20 cellular contexts compared by ENCODE assay signal in the genomic region with DNA sequence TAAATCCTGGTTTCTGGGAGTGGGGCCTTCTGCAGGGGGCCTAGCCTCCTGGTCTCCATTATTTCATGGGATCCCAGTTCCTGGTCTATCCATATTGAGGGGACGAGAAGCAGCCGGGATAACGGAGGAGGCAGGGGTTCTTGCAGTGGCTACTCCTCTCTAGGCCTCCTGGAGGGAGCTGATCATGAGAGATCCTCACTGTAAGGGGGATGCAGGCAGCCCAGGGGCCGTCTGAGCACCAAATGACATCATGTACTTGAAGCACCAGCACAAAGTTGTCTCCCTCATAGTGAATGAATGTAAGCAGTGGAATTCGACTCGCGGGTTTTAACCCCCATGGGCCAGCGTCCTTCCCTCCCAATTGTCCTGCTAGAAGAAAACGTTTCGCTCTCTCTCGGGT. TPM values are rescaled to one million over a fixed set of nuclear protein-coding genes. Genes with fewer than 3 reads are reported as not detected.
A peak's percentile ranks its signal among the peaks of the same experiment; 100 is the strongest.
DNase-seq lines count a peak whose midpoint lies in the region; ATAC-seq, FAIRE-seq and TF ChIP-seq lines count a peak whose summit lies in the region.
"Had no signal": no experiment of that assay in that cellular context is flagged by ENCODE, and none has a peak within 500 bp of the region (broad histone marks: within the 10 kb centered on the region; RNA-seq: fewer than 3 reads in every experiment).

No MANE protein-coding gene starts in this region.

- H3K36me3 Mint-ChIP-seq in T-helper 1 cell treated with Interleukin-12 subunit alpha and Interleukin-12 subunit beta and Interleukin-4 antibody, amounts not matched to agents 30 μg/mL and 1 μg/mL, for 36 hours (ENCODE audit: low read depth) = no peaks in the 10 kb centered on the region
- no peaks in the 10 kb centered on the region for H3K36me3 Mint-ChIP-seq in activated naive CD8-positive, alpha-beta T cell treated with anti-CD3 and anti-CD28 coated beads, Interleukin-2, amount 50 U/mL, for 24 hours (ENCODE audit: low read depth)
- peaks cover 0 to 7% of the 10 kb centered on the region in 2 donors for H3K36me3 Mint-ChIP-seq in naive B cell

- no peaks in the 10 kb centered on the region for H3K36me3 ChIP-seq in ES-I3 (ENCODE audit: insufficient read depth, low read length)
- H3K36me3 ChIP-seq: stomach had no signal

- H3K9me3 Mint-ChIP-seq in T-helper 1 cell treated with Interleukin-12 subunit alpha and Interleukin-12 subunit beta and Interleukin-4 antibody, amounts not matched to agents 30 μg/mL and 1 μg/mL, for 36 hours = no peaks in the 10 kb centered on the region
- no peaks in the 10 kb centered on the region for H3K9me3 Mint-ChIP-seq in activated naive CD8-positive, alpha-beta T cell treated with anti-CD3 and anti-CD28 coated beads, Interleukin-2, amount 50 U/mL, for 24 hours
- H3K9me3 Mint-ChIP-seq in naive B cell = peaks cover 0 to 8% (median 0%) of the 10 kb centered on the region in 7 donors

- peaks cover 60% of the 10 kb centered on the region for H3K27me3 Mint-ChIP-seq in T-helper 1 cell treated with Interleukin-12 subunit alpha and Interleukin-12 subunit beta and Interleukin-4 antibody, amounts not matched to agents 30 μg/mL and 1 μg/mL, for 36 hours (ENCODE audit: low read depth)
- peaks cover 40% of the 10 kb centered on the region for H3K27me3 Mint-ChIP-seq in activated naive CD8-positive, alpha-beta T cell treated with anti-CD3 and anti-CD28 coated beads, Interleukin-2, amount 50 U/mL, for 24 hours
- H3K27me3 Mint-ChIP-seq in naive B cell = peaks cover 34 to 66% (median 64%) of the 10 kb centered on the region in 3 donors

- peak overlapping the region; percentile 52; the same call in 1 of the 2 replicates for H3K9ac ChIP-seq in ES-I3 (ENCODE audit: low read depth, low read length)
- H3K9ac ChIP-seq: GM23248 had no signal

- peak overlapping the region; percentile 44 for H3K4me3 Mint-ChIP-seq in T-helper 1 cell treated with Interleukin-12 subunit alpha and Interleukin-12 subunit beta and Interleukin-4 antibody, amounts not matched to agents 30 μg/mL and 1 μg/mL, for 36 hours
- H3K4me3 Mint-ChIP-seq in activated naive CD8-positive, alpha-beta T cell treated with anti-CD3 and anti-CD28 coated beads, Interleukin-2, amount 50 U/mL, for 24 hours = peak overlapping the region; percentile 32
- H3K4me3 Mint-ChIP-seq in naive B cell = peak overlapping the region in 5 of 8 donors; percentile 39 to 74 (median 60)

- no peak for TF ChIP-seq POLR2A in H54 (IDR thresholded peaks at IDR 0.05; ENCODE audit: low read depth, low read length)

- DNase-seq in T-helper 1 cell (no peak), naive B cell (no peak), NCI-H128 (lab: John Stamatoyannopoulos, UW; ENCODE audit: unreplicated experiment) (no peak), H54 (ENCODE audit: insufficient read length, low spot score) (no peak)
- DNase-seq in activated naive CD8-positive, alpha-beta T cell treated with anti-CD3 and anti-CD28 coated beads, Interleukin-2, amount 50 U/mL, for 24 hours = no peak
- DNase-seq: activated T-cell treated with anti-CD3 and anti-CD28 coated beads for 4 hours, body of pancreas, GM23248, hippocampal formation, IMR-90, NCI-H1092 treated with DMSO at 0.1 percent for 48 hours, NCI-H345, nucleus accumbens, stomach had no signal

- no peaks in the 10 kb centered on the region for H3K4me1 Mint-ChIP-seq in T-helper 1 cell treated with Interleukin-12 subunit alpha and Interleukin-12 subunit beta and Interleukin-4 antibody, amounts not matched to agents 30 μg/mL and 1 μg/mL, for 36 hours (ENCODE audit: low read depth)
- H3K4me1 Mint-ChIP-seq in activated naive CD8-positive, alpha-beta T cell treated with anti-CD3 and anti-CD28 coated beads, Interleukin-2, amount 50 U/mL, for 24 hours = peaks cover 4% of the 10 kb centered on the region
- H3K4me1 Mint-ChIP-seq in naive B cell = peaks cover 0 to 6% (median 4%) of the 10 kb centered on the region in 3 donors

- FAIRE-seq in H54 (lab: Jason Lieb, UNC) = no peak
- FAIRE-seq: A204.1, G401.6 had no signal

- ATAC-seq in activated naive CD8-positive, alpha-beta T cell treated with anti-CD3 and anti-CD28 coated beads, Interleukin-2, amount 50 U/mL, for 24 hours = no peak
- ATAC-seq in naive B cell (ENCODE audit: low read depth in 2 of 2) (no peak), HG03457 (IDR thresholded peaks at IDR 0.05; ENCODE audit: unreplicated experiment) (no peak)
- ATAC-seq: body of pancreas had no signal

- no peak overlapping the region for H3K27ac Mint-ChIP-seq in T-helper 1 cell treated with Interleukin-12 subunit alpha and Interleukin-12 subunit beta and Interleukin-4 antibody, amounts not matched to agents 30 μg/mL and 1 μg/mL, for 36 hours
- no peak overlapping the region for H3K27ac Mint-ChIP-seq in activated naive CD8-positive, alpha-beta T cell treated with anti-CD3 and anti-CD28 coated beads, Interleukin-2, amount 50 U/mL, for 24 hours
- H3K27ac Mint-ChIP-seq in naive B cell = no peak overlapping the region

- no peaks in the 10 kb centered on the region for H3K9me3 ChIP-seq in ES-I3 (ENCODE audit: control insufficient read depth, insufficient read depth, low read length)
- H3K9me3 ChIP-seq: body of pancreas, stomach had no signal

- peaks cover 4% of the 10 kb centered on the region; the same call in 1 of the 2 replicates for H3K4me1 ChIP-seq in ES-I3 (ENCODE audit: insufficient read depth, low read length)

RNA-seq across cellular contexts. Expression of a gene that starts 1.0 kb away (rescaled TPM):
- polyA plus RNA-seq in naive B cell (ENCODE audit: low read depth in 6 of 6) = not detected
- polyA plus RNA-seq: GM23248, smooth muscle cell had no signal
